ENCODE assay signal across 23 cellular contexts in genomic region chr13:23703241-23703640, GRCh38.
DNase-seq lines count a peak whose midpoint lies in the region; ATAC-seq and TF ChIP-seq lines count a peak whose summit lies in the region.
"Had no signal": no experiment of that assay in that cellular context is flagged by ENCODE, and none has a peak within 500 bp of the region (broad histone marks: within the 10 kb centered on the region; RNA-seq: fewer than 3 reads in every experiment).

No MANE protein-coding gene starts in this region.

- H3K4me3 ChIP-seq in heart left ventricle, result no peak overlapping the region
- H3K4me3 ChIP-seq in choroid plexus epithelial cell (ENCODE audit: low read depth, low read length), result no peak overlapping the region
- no peak overlapping the region for H3K4me3 ChIP-seq in upper lobe of right lung
- H3K4me3 ChIP-seq: cardiac muscle cell, lower lobe of right lung, MG63, smooth muscle cell had no signal

- peaks cover 0 to 27% (median 6%) of the 10 kb centered on the region in 12 donors for H3K4me1 ChIP-seq in heart left ventricle
- peaks cover 9% of the 10 kb centered on the region for H3K4me1 ChIP-seq in upper lobe of right lung
- H3K4me1 ChIP-seq: parathyroid adenoma had no signal

- intact Hi-C loops in heart left ventricle (cut with DNase I) (loop anchor here in 5 of 10 donors (10.0 kb wide), 4 partner anchors 98 to 238 kb away; partner anchors contain the start of gene TNFRSF19 (in 2 of the 5)), Right ventricle myocardium inferior (cut with DNase I) (loop anchor here (5.0 kb wide), 1 partner anchor 126 kb away; no protein-coding TSS in a partner anchor), upper lobe of right lung (cut with DNase I) (no loop called here)

- H3K27ac ChIP-seq in heart left ventricle (peak overlapping the region in 10 of 12 donors; percentile 13 to 76 (median 38)), upper lobe of right lung (no peak overlapping the region)
- H3K27ac ChIP-seq: C4-2B, cardiac muscle cell, HL-60, lower lobe of right lung, parathyroid adenoma had no signal

- peak in 1 of 5 donors; percentile 50 for DNase-seq in heart left ventricle
- no peak for DNase-seq in Right ventricle myocardium inferior (ENCODE audit: missing footprints)
- peak; percentile 36 for DNase-seq in choroid plexus epithelial cell (ENCODE audit: low read depth)
- peak; percentile 24 to 60 for DNase-seq in lung microvascular endothelial cell (ENCODE audit: low read depth in 2 of 2)
- DNase-seq in upper lobe of right lung, result no peak
- no peak for DNase-seq in CD1c-positive myeloid dendritic cell (ENCODE audit: extremely low spot score)
- DNase-seq: activated CD4-positive, alpha-beta T cell treated with anti-CD3 and anti-CD28 coated beads for 4 hours; activated effector memory CD4-positive, alpha-beta T cell treated with anti-CD3 and anti-CD28 coated beads, Interleukin-2, amount 50 U/mL, for 16 hours; DMS 273 treated with DMSO at 0.1 percent for 48 hours; HCEC 1CT; lower lobe of right lung; MG63; NCI-H1694; NCI-H345; RPMI8226; stimulated activated CD4-positive, alpha-beta T cell treated with anti-CD3 and anti-CD28 coated beads, Interleukin-4, amount 100 ng/mL, for 4 hours had no signal

- H3K9me3 ChIP-seq in heart left ventricle (no peaks in the 10 kb centered on the region), upper lobe of right lung (no peaks in the 10 kb centered on the region)
- H3K9me3 ChIP-seq: lower lobe of right lung, MG63 had no signal

- 38 to 64% (median 57%) methylated on average over 6 of the region's 6 CpGs for WGBS in heart left ventricle, 4 donors

- no peaks in the 10 kb centered on the region for H3K36me3 ChIP-seq in heart left ventricle
- H3K36me3 ChIP-seq in upper lobe of right lung, result no peaks in the 10 kb centered on the region
- H3K36me3 ChIP-seq: cardiac muscle cell, lower lobe of right lung, MG63 had no signal

- no peaks in the 10 kb centered on the region for H3K27me3 ChIP-seq in heart left ventricle
- H3K27me3 ChIP-seq in upper lobe of right lung, result no peaks in the 10 kb centered on the region
- H3K27me3 ChIP-seq: cardiac muscle cell, MG63 had no signal

- no peak for TF ChIP-seq POLR2A in heart left ventricle (IDR thresholded peaks at IDR 0.05)

- ATAC-seq in heart left ventricle (peak in 2 of 4 donors; percentile 35 to 49), Right ventricle myocardium inferior (no peak), upper lobe of right lung (peak; percentile 44), HG03039 (IDR thresholded peaks at IDR 0.05; ENCODE audit: unreplicated experiment) (no peak), HG02571 (IDR thresholded peaks at IDR 0.05; ENCODE audit: unreplicated experiment) (no peak)

- TF ChIP-seq CTCF in heart left ventricle (IDR thresholded peaks at IDR 0.05), result no peak
- no peak for TF ChIP-seq CTCF in choroid plexus epithelial cell (conservative IDR thresholded peaks at IDR 0.05; ENCODE audit: low read depth, low read length)
- TF ChIP-seq CTCF in upper lobe of right lung (IDR thresholded peaks at IDR 0.05), result no peak

Comparison
In these comparisons a context has a peak if more than half of its experiments do, and no peak if none do; other contexts are left out.
1. DNase-seq: peak in choroid plexus epithelial cell (single experiment) and lung microvascular endothelial cell (2 of 2); none in Right ventricle myocardium inferior (single experiment), upper lobe of right lung (single experiment) and CD1c-positive myeloid dendritic cell (single experiment).